ENCODE assay signal across 16 cellular contexts in the genomic region with DNA sequence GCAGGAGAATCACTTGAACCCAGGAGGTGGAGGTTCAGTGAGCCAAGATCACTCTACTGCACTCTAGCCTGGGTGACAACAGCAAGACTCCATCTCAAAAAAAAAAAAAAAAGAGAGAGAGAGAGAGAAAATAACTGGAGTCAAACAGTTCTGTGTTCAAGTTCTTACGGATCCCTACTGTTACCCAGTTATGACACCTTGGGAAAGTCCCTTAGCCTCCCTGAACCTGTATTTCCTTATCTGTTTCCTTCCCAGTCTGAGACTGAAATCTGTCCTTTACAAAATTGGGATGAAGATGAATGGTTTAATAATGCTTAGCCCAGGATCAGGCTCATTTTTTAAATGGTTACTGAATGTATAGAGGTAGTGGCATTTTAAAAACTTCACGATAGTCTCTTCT.
"Had no signal": no experiment of that assay in that cellular context is flagged by ENCODE, and none has a peak within 500 bp of the region (broad histone marks: within the 10 kb centered on the region; RNA-seq: fewer than 3 reads in every experiment).

No MANE protein-coding gene starts in this region.

- H3K9me3 Mint-ChIP-seq: naive B cell had no signal

- H3K36me3 ChIP-seq: gastroesophageal sphincter, uterus had no signal

- H3K27ac ChIP-seq: gastroesophageal sphincter, neutrophil, parathyroid adenoma, tibial nerve, uterus had no signal

- H3K27me3 Mint-ChIP-seq: naive B cell had no signal

- ATAC-seq: activated CD4-positive, CD25-positive, alpha-beta regulatory T cell treated with anti-CD3 and anti-CD28 coated beads, Interleukin-2, amount 50 U/mL, for 24 hours; gastroesophageal sphincter; left cardiac atrium had no signal

- H3K27me3 ChIP-seq: gastroesophageal sphincter, neutrophil, tibial nerve, uterus had no signal

- H3K9me3 ChIP-seq: gastroesophageal sphincter, neutrophil, tibial nerve, uterus had no signal

- H3K4me3 ChIP-seq: gastroesophageal sphincter, lung, tibial nerve, uterus had no signal

- DNase-seq: activated CD8-positive, alpha-beta memory T cell treated with anti-CD3 and anti-CD28 coated beads for 24 hours; left cardiac atrium; midbrain; naive B cell; stimulated activated CD4-positive, alpha-beta T cell treated with anti-CD3 and anti-CD28 coated beads, Interleukin-12 subunit alpha, Interleukin-12 subunit beta, amount 100 ng/mL, for 4 hours; stimulated activated CD4-positive, alpha-beta T cell treated with anti-CD3 and anti-CD28 coated beads, Interleukin-2, amount 100 ng/mL, for 24 hours; substantia nigra; SW 1271; T1000; uterus had no signal

- H3K4me1 ChIP-seq: gastroesophageal sphincter, parathyroid adenoma, tibial nerve, uterus had no signal
